Comparison of ENCODE assay signal across 25 cellular contexts in the genomic region with DNA sequence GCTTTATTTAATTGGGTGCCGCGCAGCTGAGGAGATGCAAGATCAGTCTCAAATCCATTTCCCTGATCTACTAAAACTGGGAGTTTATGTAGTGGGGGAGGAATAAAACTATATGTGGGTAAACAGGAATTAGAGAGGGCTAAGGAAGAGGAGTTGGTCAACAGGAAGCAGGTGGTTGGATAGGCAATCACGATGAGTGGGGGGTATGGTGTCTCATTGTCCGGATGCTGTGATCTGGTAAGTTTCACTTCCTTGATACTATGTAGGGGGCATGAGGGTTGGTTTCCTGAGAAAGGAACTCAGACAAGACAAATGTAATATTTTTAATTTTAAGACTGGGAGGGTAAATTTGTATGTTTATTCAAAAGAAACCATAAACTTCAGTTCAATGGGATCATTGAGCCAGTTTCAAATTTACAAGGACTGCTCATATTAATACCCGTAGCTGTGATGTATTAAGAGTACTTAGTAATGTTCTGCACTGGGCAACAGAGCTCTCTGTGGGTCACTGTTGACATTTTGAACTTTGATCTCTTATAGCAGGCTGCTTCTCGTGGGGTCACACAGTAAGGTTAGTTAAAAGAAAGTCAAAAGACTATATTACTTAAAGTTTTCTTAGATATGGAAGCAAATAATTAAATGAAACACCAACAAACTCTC.
DNase-seq lines count a peak whose midpoint lies in the region; ATAC-seq and TF ChIP-seq lines count a peak whose summit lies in the region.
"Had no signal": no experiment of that assay in that cellular context is flagged by ENCODE, and none has a peak within 500 bp of the region (broad histone marks: within the 10 kb centered on the region; RNA-seq: fewer than 3 reads in every experiment).

No MANE protein-coding gene starts in this region.

- H3K27ac ChIP-seq in OCI-LY1 (ENCODE audit: low read depth, low read length, poor library complexity, severe bottlenecking): peak overlapping the region; percentile 90
- H3K27ac ChIP-seq: adrenal gland, heart left ventricle, left ventricle myocardium inferior, psoas muscle, SK-N-MC, skin epidermis had no signal

- peak overlapping the region; percentile 34 for H3K4me3 ChIP-seq in OCI-LY1 (ENCODE audit: low read depth, low read length, poor library complexity, severe bottlenecking)
- H3K4me3 ChIP-seq: adrenal gland, heart left ventricle, left ventricle myocardium inferior, psoas muscle, SK-N-MC, skin epidermis had no signal

- H3K27me3 Mint-ChIP-seq in stimulated activated naive B cell treated with anti-CD40 and anti-IgM and Interleukin-4, amounts not matched to agents 10 μg/mL and 1 μg/mL and 100 μg/mL, for 72 hours: no peaks in the 10 kb centered on the region
- H3K27me3 Mint-ChIP-seq: activated CD4-positive, alpha-beta T cell treated with anti-CD3 and anti-CD28 coated beads for 36 hours had no signal

- peaks cover 49% of the 10 kb centered on the region for H3K4me1 ChIP-seq in OCI-LY1 (ENCODE audit: insufficient read depth, low read length, severe bottlenecking)
- H3K4me1 ChIP-seq: adrenal gland, heart left ventricle, left ventricle myocardium inferior, psoas muscle had no signal

- peak overlapping the region; percentile 35 for H3K4me2 ChIP-seq in OCI-LY1 (ENCODE audit: low read length)

- H4K20me1 ChIP-seq in OCI-LY1 (ENCODE audit: insufficient read depth, low read length): no peaks in the 10 kb centered on the region

- H2AFZ ChIP-seq in OCI-LY1 (ENCODE audit: low read length): peak overlapping the region; percentile 82

- peak overlapping the region in 1 of 2 donors; percentile 2 for H3K4me3 Mint-ChIP-seq in stimulated activated naive B cell treated with anti-CD40 and anti-IgM and Interleukin-4, amounts not matched to agents 10 μg/mL and 1 μg/mL and 100 μg/mL, for 72 hours
- H3K4me3 Mint-ChIP-seq: activated CD4-positive, alpha-beta T cell treated with anti-CD3 and anti-CD28 coated beads for 36 hours; HFFc6 had no signal

- peak overlapping the region; percentile 45 for H3K9ac ChIP-seq in OCI-LY1 (ENCODE audit: low read length)

- peaks cover 9 to 19% of the 10 kb centered on the region in 2 donors for H3K4me1 Mint-ChIP-seq in stimulated activated naive B cell treated with anti-CD40 and anti-IgM and Interleukin-4, amounts not matched to agents 10 μg/mL and 1 μg/mL and 100 μg/mL, for 72 hours
- H3K4me1 Mint-ChIP-seq: activated CD4-positive, alpha-beta T cell treated with anti-CD3 and anti-CD28 coated beads for 36 hours had no signal

- TF ChIP-seq CTCF in OCI-LY1 (IDR thresholded peaks at IDR 0.05; ENCODE audit: low read length): no peak

- no peaks in the 10 kb centered on the region for H3F3A ChIP-seq in OCI-LY1 (ENCODE audit: insufficient read depth, low read length)

- no peaks in the 10 kb centered on the region for H3K79me2 ChIP-seq in OCI-LY1 (ENCODE audit: insufficient read depth, low read length)

- H3K9me3 Mint-ChIP-seq in stimulated activated naive B cell treated with anti-CD40 and anti-IgM and Interleukin-4, amounts not matched to agents 10 μg/mL and 1 μg/mL and 100 μg/mL, for 72 hours: peaks cover 5 to 17% of the 10 kb centered on the region in 2 donors

- no peaks in the 10 kb centered on the region; the same call in 1 of the 2 replicates for H3K36me3 ChIP-seq in OCI-LY1 (ENCODE audit: insufficient read depth, low read length)
- H3K36me3 ChIP-seq: adrenal gland, heart left ventricle, left ventricle myocardium inferior had no signal

- H3K9me2 ChIP-seq in OCI-LY1 (ENCODE audit: low read depth, low read length): no peaks in the 10 kb centered on the region

- peaks cover 4 to 7% of the 10 kb centered on the region in 2 donors for H3K36me3 Mint-ChIP-seq in stimulated activated naive B cell treated with anti-CD40 and anti-IgM and Interleukin-4, amounts not matched to agents 10 μg/mL and 1 μg/mL and 100 μg/mL, for 72 hours

- ATAC-seq in stimulated activated naive B cell treated with anti-CD40 and anti-IgM and Interleukin-4, amounts not matched to agents 10 μg/mL and 1 μg/mL and 100 μg/mL, for 72 hours (replicated peaks): peak; percentile 92 to 98
- ATAC-seq: activated CD4-positive, alpha-beta T cell treated with anti-CD3 and anti-CD28 coated beads for 36 hours; heart left ventricle; Panc1; psoas muscle had no signal

- H3K27ac Mint-ChIP-seq in stimulated activated naive B cell treated with anti-CD40 and anti-IgM and Interleukin-4, amounts not matched to agents 10 μg/mL and 1 μg/mL and 100 μg/mL, for 72 hours: peak overlapping the region; percentile 7
- H3K27ac Mint-ChIP-seq: activated CD4-positive, alpha-beta T cell treated with anti-CD3 and anti-CD28 coated beads for 36 hours; HFFc6 had no signal

- DNase-seq in SKM-1 treated with dmso at 0.1 percent for 144 hours (lab: John Stamatoyannopoulos, UW; ENCODE audit: unreplicated experiment) (peak; percentile 2), SKM-1 (lab: John Stamatoyannopoulos, UW; ENCODE audit: unreplicated experiment) (no peak), NAMALWA (ENCODE audit: low spot score) (peak; percentile 61), AG08396 (ENCODE audit: low spot score) (no peak)
- no peak for DNase-seq in stimulated activated naive B cell treated with anti-CD40 and anti-IgM and Interleukin-4, amounts not matched to agents 10 μg/mL and 1 μg/mL and 100 μg/mL, for 72 hours
- no peak for DNase-seq in activated CD4-positive, CD25-positive, alpha-beta regulatory T cell treated with anti-CD3 and anti-CD28 coated beads, Interleukin-2, amount 50 U/mL, for 72 hours
- DNase-seq in stimulated activated naive CD4-positive, alpha-beta T cell treated with Interleukin-2 at 50 U/mL for 16 hours (lab: John Stamatoyannopoulos, UW): no peak
- DNase-seq: activated CD4-positive, alpha-beta T cell treated with anti-CD3 and anti-CD28 coated beads for 36 hours; activated effector memory CD4-positive, alpha-beta T cell treated with Interleukin-2 at 50 U/mL for 16 hours; adrenal gland; C1 segment of cervical spinal cord; cortex of kidney; GF-D8; heart left ventricle; HFFc6; left ventricle myocardium inferior; NCI-H1694 treated with DMSO at 0.1 percent for 48 hours; NCI-H446; psoas muscle; stimulated activated CD4-positive, alpha-beta T cell treated with anti-CD3 and anti-CD28 coated beads, Interleukin-2, amount 100 ng/mL, for 48 hours; T-helper 9 cell had no signal

- no peaks in the 10 kb centered on the region for H3K27me3 ChIP-seq in OCI-LY1 (ENCODE audit: insufficient read depth, low read length)
- H3K27me3 ChIP-seq: adrenal gland, heart left ventricle had no signal

- H3K9me3 ChIP-seq in OCI-LY1 (ENCODE audit: low read length): no peaks in the 10 kb centered on the region
- H3K9me3 ChIP-seq: adrenal gland, left ventricle myocardium inferior, psoas muscle had no signal

Comparison
In these comparisons a context has a peak if more than half of its experiments do, and no peak if none do; other contexts are left out.
1. DNase-seq: peak in SKM-1 treated with dmso at 0.1 percent for 144 hours (single experiment) and NAMALWA (single experiment); none in SKM-1 (single experiment), stimulated activated naive B cell treated with anti-CD40 and anti-IgM and Interleukin-4, amounts not matched to agents 10 μg/mL and 1 μg/mL and 100 μg/mL, for 72 hours (single experiment), activated CD4-positive, CD25-positive, alpha-beta regulatory T cell treated with anti-CD3 and anti-CD28 coated beads, Interleukin-2, amount 50 U/mL, for 72 hours (single experiment), stimulated activated naive CD4-positive, alpha-beta T cell treated with Interleukin-2 at 50 U/mL for 16 hours (single experiment) and AG08396 (single experiment).